Comparison of ENCODE assay signal across 8 cellular contexts in the genomic region with DNA sequence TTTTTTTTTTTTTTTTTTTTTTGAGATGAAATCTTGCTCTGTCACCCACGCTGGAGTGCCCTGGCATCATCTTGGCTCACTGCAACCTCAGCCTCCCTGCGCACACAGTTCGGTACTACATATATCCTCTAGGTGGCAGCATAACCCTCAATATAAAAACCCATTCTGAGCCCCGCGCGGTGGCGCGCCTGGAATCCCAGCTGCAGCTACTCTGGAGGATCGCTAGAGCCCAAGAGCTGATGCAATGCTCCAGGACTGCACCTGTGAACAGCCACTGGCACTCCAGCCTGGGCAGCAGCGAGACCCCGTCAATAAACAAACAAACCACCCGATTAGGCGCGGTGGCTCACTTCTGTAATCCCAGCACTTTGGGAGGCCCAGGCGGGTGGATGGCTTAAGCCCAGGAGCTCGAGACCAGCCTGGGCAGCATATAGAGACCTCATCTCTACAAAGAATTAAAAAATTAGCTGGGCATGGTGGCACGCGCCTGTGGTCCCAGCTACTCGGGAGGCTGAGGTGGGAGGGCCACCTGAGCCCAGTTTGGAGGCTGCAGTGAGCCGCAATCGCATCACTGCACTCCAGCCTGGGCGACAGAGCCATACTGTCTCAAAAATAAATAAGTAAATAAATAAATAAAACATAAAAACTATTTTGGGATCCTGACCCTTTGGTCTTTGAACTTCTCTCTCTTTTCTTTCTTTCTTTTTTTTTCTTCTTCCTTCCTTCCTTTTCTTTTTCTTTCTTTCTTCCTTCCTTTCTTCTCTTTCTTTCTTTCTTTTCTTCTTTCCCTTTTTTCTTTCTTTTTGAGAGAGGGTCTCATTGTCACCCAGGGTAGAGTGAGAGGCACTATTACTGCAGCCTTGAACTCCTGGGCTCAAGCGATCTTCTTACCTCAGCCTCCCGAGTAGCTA. TPM values are rescaled to one million over a fixed set of nuclear protein-coding genes. Genes with fewer than 3 reads are reported as not detected.
A peak's percentile ranks its signal among the peaks of the same experiment; 100 is the strongest.
DNase-seq lines count a peak whose midpoint lies in the region; TF ChIP-seq lines count a peak whose summit lies in the region.

No MANE protein-coding gene starts in this region.

- no peaks in the 10 kb centered on the region for H3K9me3 ChIP-seq in MG63
- no peaks in the 10 kb centered on the region for H3K9me3 ChIP-seq in stomach

- peak overlapping the region; percentile 14 for H3K4me3 Mint-ChIP-seq in neural crest cell

- no peak overlapping the region for H3K27ac Mint-ChIP-seq in neural crest cell (ENCODE audit: unreplicated experiment)

- H3K27me3 ChIP-seq in MG63 (no peaks in the 10 kb centered on the region), stomach (peaks cover 0 to 11% (median 0%) of the 10 kb centered on the region in 3 donors)

- H3K9me3 Mint-ChIP-seq in neural crest cell, result no peaks in the 10 kb centered on the region

- peaks cover 13% of the 10 kb centered on the region for H3K27me3 Mint-ChIP-seq in neural crest cell (ENCODE audit: low read depth)

- H3K36me3 ChIP-seq in MG63 (no peaks in the 10 kb centered on the region), stomach (no peaks in the 10 kb centered on the region)

- no peaks in the 10 kb centered on the region for H3K36me3 Mint-ChIP-seq in neural crest cell (ENCODE audit: low read depth)

- POLR2A ChIA-PET in RWPE1 (lab: Yijun Ruan, JAX; ENCODE audit: low non-redundant PET), result no interaction called here

- H3K27ac ChIP-seq in RWPE1, result no peak overlapping the region
- H3K27ac ChIP-seq in stomach, result no peak overlapping the region

- WGBS in stomach, 5 donors, result 25 to 32% (median 26%) methylated on average over 18 to 24 of the region's 24 CpGs

- TF ChIP-seq CTCF in RWPE1 (conservative IDR thresholded peaks at IDR 0.05; ENCODE audit: low read depth) (peak; percentile 72), fibroblast of mammary gland (conservative IDR thresholded peaks at IDR 0.05; ENCODE audit: control insufficient read depth, insufficient read depth, low read depth, low read length) (peak; percentile 56), neural crest cell (conservative IDR thresholded peaks at IDR 0.05) (peak; percentile 89), stomach (IDR thresholded peaks at IDR 0.05) (peak in 6 of 7 experiments; percentile 12 to 85 (median 74))

- peak; percentile 56 for DNase-seq in DMS153 treated with DMSO at 0.1 percent for 48 hours (lab: John Stamatoyannopoulos, UW; ENCODE audit: unreplicated experiment)
- DNase-seq in GOT3 (lab: John Stamatoyannopoulos, UW), result peak; percentile 64
- peak; percentile 71 for DNase-seq in MG63
- peak; percentile 65 for DNase-seq in RWPE1 (ENCODE audit: low spot score)
- DNase-seq in activated T-helper 1 cell treated with anti-CD3 and anti-CD28 coated beads, Interleukin-2, amount 50 U/mL, for 16 hours (ENCODE audit: low read depth in 1 of 2, low spot score in 1 of 2), result peak; percentile 31 to 56
- peak; percentile 81 for DNase-seq in fibroblast of mammary gland (ENCODE audit: low read depth)
- DNase-seq in neural crest cell (ENCODE audit: low read depth, low spot score), result peak; percentile 76
- peak; percentile 93 for DNase-seq in stomach

- CTCF ChIA-PET in RWPE1 (lab: Yijun Ruan, JAX), result interaction anchor here (0.5 to 2.1 kb wide), 9 partner anchors 16 to 834 kb away, joined by 3 to 19 read pairs (median 5); partner anchors contain the start of gene SPECC1

- H3K4me3 ChIP-seq in MG63 (no peak overlapping the region), fibroblast of mammary gland (ENCODE audit: control insufficient read depth, low read depth, low read length) (no peak overlapping the region), stomach (no peak overlapping the region)

- intact Hi-C loops in stomach (cut with DNase I; ENCODE audit: low total_unique reads), result loop anchor here (5.0 kb wide), 1 partner anchor 124 kb away; no protein-coding TSS in a partner anchor

- TF ChIP-seq POLR2A in stomach (IDR thresholded peaks at IDR 0.05), result no peak

- TF ChIP-seq EP300 in stomach (IDR thresholded peaks at IDR 0.05), result no peak

- H3K4me1 ChIP-seq in stomach, result peaks cover 0 to 8% (median 5%) of the 10 kb centered on the region in 4 donors

- peaks cover 5% of the 10 kb centered on the region for H3K4me1 Mint-ChIP-seq in neural crest cell

RNA-seq across cellular contexts. Expression of gene AKAP10, which starts 15.4 kb away (rescaled TPM):
- total RNA-seq in MG63 (2014; rRNA removed; shearing (Covaris generic); ENCODE audit: low replicate concordance), result 10.0 and 14.4 TPM in 2 replicates
- total RNA-seq in neural crest cell (22.5 and 27.1 TPM in 2 replicates), stomach (10 to 100 TPM; 24.6 to 54.5 (median 35.2) TPM)
- polyA plus RNA-seq in stomach, result 1 to 10 TPM; 5.1 to 9.5 (median 8.9) TPM

RNA-seq across cellular contexts. Expression of gene SPECC1, which starts 16.1 kb away (rescaled TPM):
- 12.7 and 13.7 TPM in 2 replicates for total RNA-seq in MG63 (2014; rRNA removed; shearing (Covaris generic); ENCODE audit: low replicate concordance)
- total RNA-seq in neural crest cell (71.0 and 80.8 TPM in 2 replicates), stomach (100 to 1,000 TPM in 1 of 5 donors, 10 to 100 TPM in 4; 29.2 to 161 (median 48.7) TPM)
- polyA plus RNA-seq in stomach, result 10 to 100 TPM; 12.8 to 32.9 (median 25.4) TPM
